ENCODE assay signal across 1 cellular context in genomic region chr17:59840908-59841666, GRCh38.
TF ChIP-seq lines count a peak whose summit lies in the region.

No MANE protein-coding gene starts in this region.

TF ChIP-seq in K562, 482 proteins besides CTCF, POLR2A, EP300 and RAD21 (continued from another document and continues in another):
- TF ChIP-seq MECOM (CRISPR knock-in tag; IDR thresholded peaks at IDR 0.05) (no peak), XRCC5 (IDR thresholded peaks at IDR 0.05; ENCODE audit: low read depth, low read length) (no peak), GABPA (tag; conservative IDR thresholded peaks at IDR 0.05; ENCODE audit: low read depth) (0 out of 2 replicates have a peak, but pooled peaks have one; percentile 4), NFYB (IDR thresholded peaks at IDR 0.05; ENCODE audit: extremely low read depth, insufficient read length) (no peak), SIN3A (IDR thresholded peaks at IDR 0.05; ENCODE audit: borderline replicate concordance in 2 of 2, control insufficient read depth in 1 of 2, low read depth in 2 of 2, low read length in 2 of 2) (0 out of 4 replicates have a peak, but pooled peaks of 1 of the 2 experiments have one; percentile 72), GATAD2B (IDR thresholded peaks at IDR 0.05; ENCODE audit: borderline replicate concordance) (no peak), BACH1 (tag; IDR thresholded peaks at IDR 0.05) (no peak), STAT5B (CRISPR knock-in tag; IDR thresholded peaks at IDR 0.05) (no peak), SNIP1 (IDR thresholded peaks at IDR 0.05; ENCODE audit: low read depth) (0 out of 2 replicates have a peak, but pooled peaks have one; percentile 23), ZNF280B (CRISPR knock-in tag; IDR thresholded peaks at IDR 0.05) (no peak), MYC (IDR thresholded peaks at IDR 0.05; ENCODE audit: low read depth, low read length) (no peak), MYC (CRISPR knock-in tag; IDR thresholded peaks at IDR 0.05; ENCODE audit: borderline replicate concordance, low read depth) (no peak), ELF4 (CRISPR knock-in tag; IDR thresholded peaks at IDR 0.05) (peak; percentile 79; the same call in 1 of the 2 replicates), RUNX1 (IDR thresholded peaks at IDR 0.05; ENCODE audit: low read depth) (no peak), ESRRA (IDR thresholded peaks at IDR 0.05; ENCODE audit: borderline replicate concordance, low read depth) (no peak), MBD1 (CRISPR knock-in tag; IDR thresholded peaks at IDR 0.05) (no peak), ZBTB49 (CRISPR knock-in tag; IDR thresholded peaks at IDR 0.05; ENCODE audit: borderline replicate concordance) (no peak), MED1 (CRISPR knock-in tag; IDR thresholded peaks at IDR 0.05; ENCODE audit: borderline replicate concordance) (no peak), NFIC (IDR thresholded peaks at IDR 0.05) (peak; percentile 32), ZNF79 (CRISPR knock-in tag; IDR thresholded peaks at IDR 0.05; ENCODE audit: low read depth) (no peak), SAFB2 (IDR thresholded peaks at IDR 0.05; ENCODE audit: borderline replicate concordance, low read depth, low read length, severe bottlenecking) (no peak), POLR2AphosphoS2 (IDR thresholded peaks at IDR 0.05; ENCODE audit: low read length) (peak; percentile 67; the same call in 1 of the 2 replicates), FOXP4 (CRISPR knock-in tag; IDR thresholded peaks at IDR 0.05; ENCODE audit: borderline replicate concordance) (no peak), MTA3 (IDR thresholded peaks at IDR 0.05; ENCODE audit: borderline replicate concordance) (no peak), YY1 (IDR thresholded peaks at IDR 0.05; ENCODE audit: borderline replicate concordance in 1 of 3, control insufficient read depth in 1 of 3, extremely low read depth in 1 of 3, insufficient read depth in 3 of 3, insufficient read length in 1 of 3, insufficient replicate concordance in 2 of 3, low read depth in 1 of 3, low read length in 2 of 3) (no peak), NFATC3 (IDR thresholded peaks at IDR 0.05) (no peak; the same call in 1 of the 2 replicates), ILK (tag; IDR thresholded peaks at IDR 0.05; ENCODE audit: borderline replicate concordance, low read depth) (no peak), NFIX (CRISPR knock-in tag; IDR thresholded peaks at IDR 0.05; ENCODE audit: low read depth) (no peak), PRMT5 (CRISPR knock-in tag; IDR thresholded peaks at IDR 0.05) (no peak), CHD7 (IDR thresholded peaks at IDR 0.05; ENCODE audit: low read depth, low read length) (no peak), MLX (CRISPR knock-in tag; conservative IDR thresholded peaks at IDR 0.05) (no peak), PTRF (tag; IDR thresholded peaks at IDR 0.05) (no peak), SRF (CRISPR knock-in tag; IDR thresholded peaks at IDR 0.05) (no peak), ZFP91 (CRISPR knock-in tag; IDR thresholded peaks at IDR 0.05) (no peak), MEIS2 (IDR thresholded peaks at IDR 0.05; ENCODE audit: partially characterized antibody) (peak; percentile 27), RBM39 (optimal IDR thresholded peaks at IDR 0.05; ENCODE audit: low read depth, low read length) (no peak), ZNF133 (CRISPR knock-in tag; IDR thresholded peaks at IDR 0.05) (no peak), FOS (IDR thresholded peaks at IDR 0.05; ENCODE audit: extremely low read depth, insufficient read length) (no peak)
